ENCODE assay signal across 1 cellular context in the genomic region with DNA sequence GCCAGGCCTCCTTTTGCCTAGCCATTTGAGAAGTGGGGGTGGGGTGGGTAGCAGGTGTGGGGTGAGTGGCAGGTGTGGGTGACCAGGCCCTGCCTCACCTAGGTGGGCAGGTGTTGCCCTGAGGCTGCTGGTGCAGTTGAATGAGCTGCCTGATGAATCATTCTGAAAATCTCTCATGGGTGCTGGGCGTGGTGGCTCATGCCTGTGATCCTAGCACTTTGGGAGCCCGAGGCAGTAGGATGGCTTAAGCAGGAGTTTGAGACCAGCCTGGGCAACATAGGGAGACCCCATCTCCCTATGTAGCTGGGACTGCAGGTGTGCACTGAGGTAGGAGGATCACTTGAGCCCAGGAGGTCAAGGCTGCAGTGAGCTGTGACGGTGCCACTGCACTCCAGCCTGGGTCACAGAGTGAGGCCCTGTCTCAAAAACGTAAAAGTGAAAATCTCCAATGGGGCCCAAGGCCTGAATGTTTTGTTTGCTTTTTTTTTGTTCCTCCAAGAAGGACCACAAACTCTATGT.
TF ChIP-seq lines count a peak whose summit lies in the region.

No MANE protein-coding gene starts in this region.

TF ChIP-seq in GM12878, 131 proteins besides CTCF, POLR2A, EP300 and RAD21 (continued from another document):
- TF ChIP-seq SREBF2 (IDR thresholded peaks at IDR 0.05; ENCODE audit: low read length) (no peak), NRF1 (conservative IDR thresholded peaks at IDR 0.05; ENCODE audit: low read depth, low read length) (no peak), BCL3 (IDR thresholded peaks at IDR 0.05; ENCODE audit: borderline replicate concordance, insufficient read depth, low read depth, low read length, poor library complexity, severe bottlenecking) (no peak), MYC (IDR thresholded peaks at IDR 0.05; ENCODE audit: insufficient read depth, insufficient read length, insufficient replicate concordance, low read length, severe bottlenecking) (no peak), MTA3 (IDR thresholded peaks at IDR 0.05; ENCODE audit: borderline replicate concordance, low read length) (no peak; the same call in 1 of the 2 replicates), MYB (IDR thresholded peaks at IDR 0.05; ENCODE audit: borderline replicate concordance, low read depth, low read length) (no peak)
- TF ChIP-seq, protein P1, sequence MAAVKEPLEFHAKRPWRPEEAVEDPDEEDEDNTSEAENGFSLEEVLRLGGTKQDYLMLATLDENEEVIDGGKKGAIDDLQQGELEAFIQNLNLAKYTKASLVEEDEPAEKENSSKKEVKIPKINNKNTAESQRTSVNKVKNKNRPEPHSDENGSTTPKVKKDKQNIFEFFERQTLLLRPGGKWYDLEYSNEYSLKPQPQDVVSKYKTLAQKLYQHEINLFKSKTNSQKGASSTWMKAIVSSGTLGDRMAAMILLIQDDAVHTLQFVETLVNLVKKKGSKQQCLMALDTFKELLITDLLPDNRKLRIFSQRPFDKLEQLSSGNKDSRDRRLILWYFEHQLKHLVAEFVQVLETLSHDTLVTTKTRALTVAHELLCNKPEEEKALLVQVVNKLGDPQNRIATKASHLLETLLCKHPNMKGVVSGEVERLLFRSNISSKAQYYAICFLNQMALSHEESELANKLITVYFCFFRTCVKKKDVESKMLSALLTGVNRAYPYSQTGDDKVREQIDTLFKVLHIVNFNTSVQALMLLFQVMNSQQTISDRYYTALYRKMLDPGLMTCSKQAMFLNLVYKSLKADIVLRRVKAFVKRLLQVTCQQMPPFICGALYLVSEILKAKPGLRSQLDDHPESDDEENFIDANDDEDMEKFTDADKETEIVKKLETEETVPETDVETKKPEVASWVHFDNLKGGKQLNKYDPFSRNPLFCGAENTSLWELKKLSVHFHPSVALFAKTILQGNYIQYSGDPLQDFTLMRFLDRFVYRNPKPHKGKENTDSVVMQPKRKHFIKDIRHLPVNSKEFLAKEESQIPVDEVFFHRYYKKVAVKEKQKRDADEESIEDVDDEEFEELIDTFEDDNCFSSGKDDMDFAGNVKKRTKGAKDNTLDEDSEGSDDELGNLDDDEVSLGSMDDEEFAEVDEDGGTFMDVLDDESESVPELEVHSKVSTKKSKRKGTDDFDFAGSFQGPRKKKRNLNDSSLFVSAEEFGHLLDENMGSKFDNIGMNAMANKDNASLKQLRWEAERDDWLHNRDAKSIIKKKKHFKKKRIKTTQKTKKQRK (IDR thresholded peaks at IDR 0.05; ENCODE audit: low read depth, low read length): no peak
- TF ChIP-seq, protein P2, sequence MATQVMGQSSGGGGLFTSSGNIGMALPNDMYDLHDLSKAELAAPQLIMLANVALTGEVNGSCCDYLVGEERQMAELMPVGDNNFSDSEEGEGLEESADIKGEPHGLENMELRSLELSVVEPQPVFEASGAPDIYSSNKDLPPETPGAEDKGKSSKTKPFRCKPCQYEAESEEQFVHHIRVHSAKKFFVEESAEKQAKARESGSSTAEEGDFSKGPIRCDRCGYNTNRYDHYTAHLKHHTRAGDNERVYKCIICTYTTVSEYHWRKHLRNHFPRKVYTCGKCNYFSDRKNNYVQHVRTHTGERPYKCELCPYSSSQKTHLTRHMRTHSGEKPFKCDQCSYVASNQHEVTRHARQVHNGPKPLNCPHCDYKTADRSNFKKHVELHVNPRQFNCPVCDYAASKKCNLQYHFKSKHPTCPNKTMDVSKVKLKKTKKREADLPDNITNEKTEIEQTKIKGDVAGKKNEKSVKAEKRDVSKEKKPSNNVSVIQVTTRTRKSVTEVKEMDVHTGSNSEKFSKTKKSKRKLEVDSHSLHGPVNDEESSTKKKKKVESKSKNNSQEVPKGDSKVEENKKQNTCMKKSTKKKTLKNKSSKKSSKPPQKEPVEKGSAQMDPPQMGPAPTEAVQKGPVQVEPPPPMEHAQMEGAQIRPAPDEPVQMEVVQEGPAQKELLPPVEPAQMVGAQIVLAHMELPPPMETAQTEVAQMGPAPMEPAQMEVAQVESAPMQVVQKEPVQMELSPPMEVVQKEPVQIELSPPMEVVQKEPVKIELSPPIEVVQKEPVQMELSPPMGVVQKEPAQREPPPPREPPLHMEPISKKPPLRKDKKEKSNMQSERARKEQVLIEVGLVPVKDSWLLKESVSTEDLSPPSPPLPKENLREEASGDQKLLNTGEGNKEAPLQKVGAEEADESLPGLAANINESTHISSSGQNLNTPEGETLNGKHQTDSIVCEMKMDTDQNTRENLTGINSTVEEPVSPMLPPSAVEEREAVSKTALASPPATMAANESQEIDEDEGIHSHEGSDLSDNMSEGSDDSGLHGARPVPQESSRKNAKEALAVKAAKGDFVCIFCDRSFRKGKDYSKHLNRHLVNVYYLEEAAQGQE (IDR thresholded peaks at IDR 0.05; ENCODE audit: low read depth, low read length): no peak
